In the genomic region with DNA sequence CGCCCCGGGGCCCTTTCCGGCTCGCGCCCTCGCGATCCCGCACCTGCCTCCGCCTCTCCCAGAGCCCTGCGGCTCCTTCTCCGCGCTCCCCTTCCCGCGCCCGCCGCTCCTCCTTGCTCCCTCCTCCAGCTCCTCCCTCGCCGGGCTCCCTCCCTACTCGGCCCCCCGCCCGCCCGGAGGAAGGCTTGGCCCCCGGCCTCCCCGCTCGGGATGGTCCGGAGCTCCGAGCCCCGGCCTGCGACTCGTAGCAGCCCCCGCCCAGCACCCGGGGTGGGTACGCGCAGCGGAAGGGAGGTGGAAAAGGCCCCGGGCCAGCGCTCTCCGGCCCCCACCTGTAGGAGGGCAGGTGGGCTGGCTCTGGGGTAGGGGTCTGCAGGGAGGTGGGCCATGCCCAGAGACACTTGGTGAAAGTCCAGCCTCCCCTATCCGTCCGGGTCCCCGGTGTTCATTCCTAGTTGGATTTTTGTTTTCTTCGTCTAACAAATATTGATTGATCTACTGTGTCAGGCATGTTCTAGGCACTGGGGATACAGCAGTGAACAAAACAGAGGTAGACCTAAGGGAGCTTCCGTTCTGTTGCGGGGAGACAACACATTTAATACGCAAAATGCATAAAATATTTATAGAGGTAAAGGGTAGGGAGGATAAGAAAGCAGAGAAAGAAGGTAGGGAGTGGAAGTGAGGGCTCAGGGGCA, we compare ENCODE assay signal across 1 cellular context.
TF ChIP-seq lines count a peak whose summit lies in the region.

A gene with protein sequence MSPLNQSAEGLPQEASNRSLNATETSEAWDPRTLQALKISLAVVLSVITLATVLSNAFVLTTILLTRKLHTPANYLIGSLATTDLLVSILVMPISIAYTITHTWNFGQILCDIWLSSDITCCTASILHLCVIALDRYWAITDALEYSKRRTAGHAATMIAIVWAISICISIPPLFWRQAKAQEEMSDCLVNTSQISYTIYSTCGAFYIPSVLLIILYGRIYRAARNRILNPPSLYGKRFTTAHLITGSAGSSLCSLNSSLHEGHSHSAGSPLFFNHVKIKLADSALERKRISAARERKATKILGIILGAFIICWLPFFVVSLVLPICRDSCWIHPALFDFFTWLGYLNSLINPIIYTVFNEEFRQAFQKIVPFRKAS (minus strand): TSS at position 82 of the 695 bp plus-strand sequence. CDS start 23,283 bp downstream, outside the sequence.

TF ChIP-seq in GM23338, 12 proteins besides CTCF, POLR2A, EP300 and RAD21 (continued from another document):
- TF ChIP-seq, protein P1, sequence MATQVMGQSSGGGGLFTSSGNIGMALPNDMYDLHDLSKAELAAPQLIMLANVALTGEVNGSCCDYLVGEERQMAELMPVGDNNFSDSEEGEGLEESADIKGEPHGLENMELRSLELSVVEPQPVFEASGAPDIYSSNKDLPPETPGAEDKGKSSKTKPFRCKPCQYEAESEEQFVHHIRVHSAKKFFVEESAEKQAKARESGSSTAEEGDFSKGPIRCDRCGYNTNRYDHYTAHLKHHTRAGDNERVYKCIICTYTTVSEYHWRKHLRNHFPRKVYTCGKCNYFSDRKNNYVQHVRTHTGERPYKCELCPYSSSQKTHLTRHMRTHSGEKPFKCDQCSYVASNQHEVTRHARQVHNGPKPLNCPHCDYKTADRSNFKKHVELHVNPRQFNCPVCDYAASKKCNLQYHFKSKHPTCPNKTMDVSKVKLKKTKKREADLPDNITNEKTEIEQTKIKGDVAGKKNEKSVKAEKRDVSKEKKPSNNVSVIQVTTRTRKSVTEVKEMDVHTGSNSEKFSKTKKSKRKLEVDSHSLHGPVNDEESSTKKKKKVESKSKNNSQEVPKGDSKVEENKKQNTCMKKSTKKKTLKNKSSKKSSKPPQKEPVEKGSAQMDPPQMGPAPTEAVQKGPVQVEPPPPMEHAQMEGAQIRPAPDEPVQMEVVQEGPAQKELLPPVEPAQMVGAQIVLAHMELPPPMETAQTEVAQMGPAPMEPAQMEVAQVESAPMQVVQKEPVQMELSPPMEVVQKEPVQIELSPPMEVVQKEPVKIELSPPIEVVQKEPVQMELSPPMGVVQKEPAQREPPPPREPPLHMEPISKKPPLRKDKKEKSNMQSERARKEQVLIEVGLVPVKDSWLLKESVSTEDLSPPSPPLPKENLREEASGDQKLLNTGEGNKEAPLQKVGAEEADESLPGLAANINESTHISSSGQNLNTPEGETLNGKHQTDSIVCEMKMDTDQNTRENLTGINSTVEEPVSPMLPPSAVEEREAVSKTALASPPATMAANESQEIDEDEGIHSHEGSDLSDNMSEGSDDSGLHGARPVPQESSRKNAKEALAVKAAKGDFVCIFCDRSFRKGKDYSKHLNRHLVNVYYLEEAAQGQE (IDR thresholded peaks at IDR 0.05; ENCODE audit: unreplicated experiment) = no peak
- TF ChIP-seq ZNF114 (CRISPR knock-in tag; IDR thresholded peaks at IDR 0.05) (no peak), EZH2 (IDR thresholded peaks at IDR 0.05; ENCODE audit: low read depth, unreplicated experiment) (no peak)
